In the genomic region with DNA sequence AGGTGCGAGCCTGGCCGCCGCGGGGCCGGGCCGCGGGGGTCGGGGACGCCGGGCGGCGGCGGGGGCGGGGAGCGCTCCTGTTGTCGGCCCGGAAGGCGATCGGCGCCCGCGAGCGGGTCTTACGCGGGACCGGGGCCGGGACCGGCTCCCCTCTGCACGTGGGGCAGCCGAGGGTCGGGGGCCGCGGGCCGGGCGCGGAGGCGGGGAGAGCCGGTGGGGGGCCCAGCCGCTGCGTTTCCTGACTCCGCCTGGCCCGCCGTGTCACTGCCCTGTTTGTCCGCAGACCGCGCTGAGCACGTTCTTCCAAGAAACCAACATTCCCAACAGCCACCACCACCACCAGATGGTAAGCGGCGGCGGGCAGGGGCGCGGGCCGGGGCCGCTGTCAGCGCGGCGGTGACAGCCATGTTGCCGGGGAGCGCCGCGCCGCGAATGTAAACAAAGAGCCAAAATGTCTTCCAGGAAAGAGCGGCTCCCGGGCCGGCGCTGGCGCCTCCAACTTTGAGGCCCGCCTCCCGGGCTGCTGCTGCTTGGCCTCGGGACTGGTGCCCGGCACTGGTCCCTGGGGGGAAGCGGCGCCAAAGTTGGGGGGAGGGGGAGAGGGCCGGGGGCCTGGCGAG, we compare ENCODE assay signal across 2 cellular contexts.
TF ChIP-seq lines count a peak whose summit lies in the region.

No MANE protein-coding gene starts in this region.

TF ChIP-seq in SK-N-SH treated with all-trans-retinoic acid at 6 μM for 48 hours, 23 proteins besides CTCF, POLR2A, EP300 and RAD21:
- no peak for TF ChIP-seq SNAI2 (CRISPR knock-in tag; IDR thresholded peaks at IDR 0.05)
- TF ChIP-seq, protein P1, sequence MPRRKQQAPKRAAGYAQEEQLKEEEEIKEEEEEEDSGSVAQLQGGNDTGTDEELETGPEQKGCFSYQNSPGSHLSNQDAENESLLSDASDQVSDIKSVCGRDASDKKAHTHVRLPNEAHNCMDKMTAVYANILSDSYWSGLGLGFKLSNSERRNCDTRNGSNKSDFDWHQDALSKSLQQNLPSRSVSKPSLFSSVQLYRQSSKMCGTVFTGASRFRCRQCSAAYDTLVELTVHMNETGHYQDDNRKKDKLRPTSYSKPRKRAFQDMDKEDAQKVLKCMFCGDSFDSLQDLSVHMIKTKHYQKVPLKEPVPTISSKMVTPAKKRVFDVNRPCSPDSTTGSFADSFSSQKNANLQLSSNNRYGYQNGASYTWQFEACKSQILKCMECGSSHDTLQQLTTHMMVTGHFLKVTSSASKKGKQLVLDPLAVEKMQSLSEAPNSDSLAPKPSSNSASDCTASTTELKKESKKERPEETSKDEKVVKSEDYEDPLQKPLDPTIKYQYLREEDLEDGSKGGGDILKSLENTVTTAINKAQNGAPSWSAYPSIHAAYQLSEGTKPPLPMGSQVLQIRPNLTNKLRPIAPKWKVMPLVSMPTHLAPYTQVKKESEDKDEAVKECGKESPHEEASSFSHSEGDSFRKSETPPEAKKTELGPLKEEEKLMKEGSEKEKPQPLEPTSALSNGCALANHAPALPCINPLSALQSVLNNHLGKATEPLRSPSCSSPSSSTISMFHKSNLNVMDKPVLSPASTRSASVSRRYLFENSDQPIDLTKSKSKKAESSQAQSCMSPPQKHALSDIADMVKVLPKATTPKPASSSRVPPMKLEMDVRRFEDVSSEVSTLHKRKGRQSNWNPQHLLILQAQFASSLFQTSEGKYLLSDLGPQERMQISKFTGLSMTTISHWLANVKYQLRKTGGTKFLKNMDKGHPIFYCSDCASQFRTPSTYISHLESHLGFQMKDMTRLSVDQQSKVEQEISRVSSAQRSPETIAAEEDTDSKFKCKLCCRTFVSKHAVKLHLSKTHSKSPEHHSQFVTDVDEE (CRISPR knock-in tag; IDR thresholded peaks at IDR 0.05) = no peak
- TF ChIP-seq, protein P2, sequence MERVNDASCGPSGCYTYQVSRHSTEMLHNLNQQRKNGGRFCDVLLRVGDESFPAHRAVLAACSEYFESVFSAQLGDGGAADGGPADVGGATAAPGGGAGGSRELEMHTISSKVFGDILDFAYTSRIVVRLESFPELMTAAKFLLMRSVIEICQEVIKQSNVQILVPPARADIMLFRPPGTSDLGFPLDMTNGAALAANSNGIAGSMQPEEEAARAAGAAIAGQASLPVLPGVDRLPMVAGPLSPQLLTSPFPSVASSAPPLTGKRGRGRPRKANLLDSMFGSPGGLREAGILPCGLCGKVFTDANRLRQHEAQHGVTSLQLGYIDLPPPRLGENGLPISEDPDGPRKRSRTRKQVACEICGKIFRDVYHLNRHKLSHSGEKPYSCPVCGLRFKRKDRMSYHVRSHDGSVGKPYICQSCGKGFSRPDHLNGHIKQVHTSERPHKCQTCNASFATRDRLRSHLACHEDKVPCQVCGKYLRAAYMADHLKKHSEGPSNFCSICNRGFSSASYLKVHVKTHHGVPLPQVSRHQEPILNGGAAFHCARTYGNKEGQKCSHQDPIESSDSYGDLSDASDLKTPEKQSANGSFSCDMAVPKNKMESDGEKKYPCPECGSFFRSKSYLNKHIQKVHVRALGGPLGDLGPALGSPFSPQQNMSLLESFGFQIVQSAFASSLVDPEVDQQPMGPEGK (CRISPR knock-in tag; IDR thresholded peaks at IDR 0.05; ENCODE audit: borderline replicate concordance) = no peak
- TF ChIP-seq GLIS3 (CRISPR knock-in tag; IDR thresholded peaks at IDR 0.05) = no peak
- TF ChIP-seq ZNF565 (CRISPR knock-in tag; conservative IDR thresholded peaks at IDR 0.05; ENCODE audit: low read depth) = no peak

TF ChIP-seq in K562, 482 proteins besides CTCF, POLR2A, EP300 and RAD21 (continues in another document):
- TF ChIP-seq ETV1 (tag; conservative IDR thresholded peaks at IDR 0.05; ENCODE audit: low read depth) (no peak), POLR2AphosphoS2 (IDR thresholded peaks at IDR 0.05; ENCODE audit: low read length) (no peak), HDAC2 (IDR thresholded peaks at IDR 0.05) (no peak), CBFA2T3 (IDR thresholded peaks at IDR 0.05) (no peak), RB1 (IDR thresholded peaks at IDR 0.05; ENCODE audit: low read depth) (0 out of 2 replicates have a peak, but pooled peaks have one; percentile 15), PTTG1 (tag; IDR thresholded peaks at IDR 0.05; ENCODE audit: low read depth) (no peak), CREB1 (IDR thresholded peaks at IDR 0.05) (no peak), CREB1 (CRISPR knock-in tag; IDR thresholded peaks at IDR 0.05) (peak; percentile 20; the same call in 1 of the 2 replicates), WHSC1 (IDR thresholded peaks at IDR 0.05; ENCODE audit: low read length) (no peak), HNRNPH1 (optimal IDR thresholded peaks at IDR 0.05; ENCODE audit: low read depth, low read length) (no peak), HOXB6 (CRISPR knock-in tag; IDR thresholded peaks at IDR 0.05; ENCODE audit: borderline replicate concordance) (no peak), KLF1 (tag; IDR thresholded peaks at IDR 0.05) (no peak), SMARCE1 (IDR thresholded peaks at IDR 0.05) (no peak), COPS2 (conservative IDR thresholded peaks at IDR 0.05) (no peak), PRPF4 (IDR thresholded peaks at IDR 0.05; ENCODE audit: insufficient read depth, low read depth, low read length, poor library complexity, severe bottlenecking) (peak; percentile 38), KDM2B (CRISPR knock-in tag; IDR thresholded peaks at IDR 0.05) (0 out of 2 replicates have a peak, but pooled peaks have one; percentile 11), HCFC1 (IDR thresholded peaks at IDR 0.05; ENCODE audit: low read depth, low read length) (no peak), ESRRB (CRISPR knock-in tag; IDR thresholded peaks at IDR 0.05; ENCODE audit: borderline replicate concordance) (no peak), ZNF347 (CRISPR knock-in tag; IDR thresholded peaks at IDR 0.05; ENCODE audit: low read depth) (no peak), TSC22D4 (tag; IDR thresholded peaks at IDR 0.05) (no peak), CREM (IDR thresholded peaks at IDR 0.05; ENCODE audit: low read depth) (0 out of 2 replicates have a peak, but pooled peaks have one; percentile 34)
- TF ChIP-seq, protein P3, sequence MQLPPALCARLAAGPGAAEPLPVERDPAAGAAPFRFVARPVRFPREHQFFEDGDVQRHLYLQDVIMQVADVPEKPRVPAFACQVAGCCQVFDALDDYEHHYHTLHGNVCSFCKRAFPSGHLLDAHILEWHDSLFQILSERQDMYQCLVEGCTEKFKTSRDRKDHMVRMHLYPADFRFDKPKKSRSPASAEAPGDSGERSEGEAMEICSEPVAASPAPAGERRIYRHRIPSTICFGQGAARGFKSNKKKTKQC (CRISPR knock-in tag; IDR thresholded peaks at IDR 0.05) = peak; percentile 53; the same call in 1 of the 2 replicates
- TF ChIP-seq, protein P4, sequence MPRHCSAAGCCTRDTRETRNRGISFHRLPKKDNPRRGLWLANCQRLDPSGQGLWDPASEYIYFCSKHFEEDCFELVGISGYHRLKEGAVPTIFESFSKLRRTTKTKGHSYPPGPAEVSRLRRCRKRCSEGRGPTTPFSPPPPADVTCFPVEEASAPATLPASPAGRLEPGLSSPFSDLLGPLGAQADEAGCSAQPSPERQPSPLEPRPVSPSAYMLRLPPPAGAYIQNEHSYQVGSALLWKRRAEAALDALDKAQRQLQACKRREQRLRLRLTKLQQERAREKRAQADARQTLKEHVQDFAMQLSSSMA (CRISPR knock-in tag; IDR thresholded peaks at IDR 0.05) = no peak
- TF ChIP-seq, protein P5, sequence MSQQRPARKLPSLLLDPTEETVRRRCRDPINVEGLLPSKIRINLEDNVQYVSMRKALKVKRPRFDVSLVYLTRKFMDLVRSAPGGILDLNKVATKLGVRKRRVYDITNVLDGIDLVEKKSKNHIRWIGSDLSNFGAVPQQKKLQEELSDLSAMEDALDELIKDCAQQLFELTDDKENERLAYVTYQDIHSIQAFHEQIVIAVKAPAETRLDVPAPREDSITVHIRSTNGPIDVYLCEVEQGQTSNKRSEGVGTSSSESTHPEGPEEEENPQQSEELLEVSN (IDR thresholded peaks at IDR 0.05; ENCODE audit: borderline replicate concordance in 1 of 2, extremely low read depth in 1 of 2, insufficient read depth in 1 of 2, insufficient read length in 1 of 2, low read depth in 1 of 2, low read length in 1 of 2, poor library complexity in 1 of 2, severe bottlenecking in 1 of 2) = no peak
- TF ChIP-seq, protein P6, sequence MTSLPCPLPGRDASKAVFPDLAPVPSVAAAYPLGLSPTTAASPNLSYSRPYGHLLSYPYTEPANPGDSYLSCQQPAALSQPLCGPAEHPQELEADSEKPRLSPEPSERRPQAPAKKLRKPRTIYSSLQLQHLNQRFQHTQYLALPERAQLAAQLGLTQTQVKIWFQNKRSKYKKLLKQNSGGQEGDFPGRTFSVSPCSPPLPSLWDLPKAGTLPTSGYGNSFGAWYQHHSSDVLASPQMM (CRISPR knock-in tag; IDR thresholded peaks at IDR 0.05) = no peak
- TF ChIP-seq, protein P7, sequence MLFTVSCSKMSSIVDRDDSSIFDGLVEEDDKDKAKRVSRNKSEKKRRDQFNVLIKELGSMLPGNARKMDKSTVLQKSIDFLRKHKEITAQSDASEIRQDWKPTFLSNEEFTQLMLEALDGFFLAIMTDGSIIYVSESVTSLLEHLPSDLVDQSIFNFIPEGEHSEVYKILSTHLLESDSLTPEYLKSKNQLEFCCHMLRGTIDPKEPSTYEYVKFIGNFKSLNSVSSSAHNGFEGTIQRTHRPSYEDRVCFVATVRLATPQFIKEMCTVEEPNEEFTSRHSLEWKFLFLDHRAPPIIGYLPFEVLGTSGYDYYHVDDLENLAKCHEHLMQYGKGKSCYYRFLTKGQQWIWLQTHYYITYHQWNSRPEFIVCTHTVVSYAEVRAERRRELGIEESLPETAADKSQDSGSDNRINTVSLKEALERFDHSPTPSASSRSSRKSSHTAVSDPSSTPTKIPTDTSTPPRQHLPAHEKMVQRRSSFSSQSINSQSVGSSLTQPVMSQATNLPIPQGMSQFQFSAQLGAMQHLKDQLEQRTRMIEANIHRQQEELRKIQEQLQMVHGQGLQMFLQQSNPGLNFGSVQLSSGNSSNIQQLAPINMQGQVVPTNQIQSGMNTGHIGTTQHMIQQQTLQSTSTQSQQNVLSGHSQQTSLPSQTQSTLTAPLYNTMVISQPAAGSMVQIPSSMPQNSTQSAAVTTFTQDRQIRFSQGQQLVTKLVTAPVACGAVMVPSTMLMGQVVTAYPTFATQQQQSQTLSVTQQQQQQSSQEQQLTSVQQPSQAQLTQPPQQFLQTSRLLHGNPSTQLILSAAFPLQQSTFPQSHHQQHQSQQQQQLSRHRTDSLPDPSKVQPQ (CRISPR knock-in tag; IDR thresholded peaks at IDR 0.05; ENCODE audit: borderline replicate concordance) = no peak
- TF ChIP-seq, protein P8, sequence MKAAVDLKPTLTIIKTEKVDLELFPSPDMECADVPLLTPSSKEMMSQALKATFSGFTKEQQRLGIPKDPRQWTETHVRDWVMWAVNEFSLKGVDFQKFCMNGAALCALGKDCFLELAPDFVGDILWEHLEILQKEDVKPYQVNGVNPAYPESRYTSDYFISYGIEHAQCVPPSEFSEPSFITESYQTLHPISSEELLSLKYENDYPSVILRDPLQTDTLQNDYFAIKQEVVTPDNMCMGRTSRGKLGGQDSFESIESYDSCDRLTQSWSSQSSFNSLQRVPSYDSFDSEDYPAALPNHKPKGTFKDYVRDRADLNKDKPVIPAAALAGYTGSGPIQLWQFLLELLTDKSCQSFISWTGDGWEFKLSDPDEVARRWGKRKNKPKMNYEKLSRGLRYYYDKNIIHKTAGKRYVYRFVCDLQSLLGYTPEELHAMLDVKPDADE (conservative IDR thresholded peaks at IDR 0.05; ENCODE audit: control insufficient read depth, low read depth, low read length) = no peak; the same call in 1 of the 2 replicates
- TF ChIP-seq, protein P9, sequence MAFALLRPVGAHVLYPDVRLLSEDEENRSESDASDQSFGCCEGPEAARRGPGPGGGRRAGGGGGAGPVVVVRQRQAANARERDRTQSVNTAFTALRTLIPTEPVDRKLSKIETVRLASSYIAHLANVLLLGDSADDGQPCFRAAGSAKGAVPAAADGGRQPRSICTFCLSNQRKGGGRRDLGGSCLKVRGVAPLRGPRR (CRISPR knock-in tag; IDR thresholded peaks at IDR 0.05) = no peak
- TF ChIP-seq, protein P10, sequence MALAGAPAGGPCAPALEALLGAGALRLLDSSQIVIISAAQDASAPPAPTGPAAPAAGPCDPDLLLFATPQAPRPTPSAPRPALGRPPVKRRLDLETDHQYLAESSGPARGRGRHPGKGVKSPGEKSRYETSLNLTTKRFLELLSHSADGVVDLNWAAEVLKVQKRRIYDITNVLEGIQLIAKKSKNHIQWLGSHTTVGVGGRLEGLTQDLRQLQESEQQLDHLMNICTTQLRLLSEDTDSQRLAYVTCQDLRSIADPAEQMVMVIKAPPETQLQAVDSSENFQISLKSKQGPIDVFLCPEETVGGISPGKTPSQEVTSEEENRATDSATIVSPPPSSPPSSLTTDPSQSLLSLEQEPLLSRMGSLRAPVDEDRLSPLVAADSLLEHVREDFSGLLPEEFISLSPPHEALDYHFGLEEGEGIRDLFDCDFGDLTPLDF (CRISPR knock-in tag; IDR thresholded peaks at IDR 0.05) = no peak
